10 cellular contexts compared by ENCODE assay signal in genomic region chr7:57412618-57413017, GRCh38. TPM values are rescaled to one million over a fixed set of nuclear protein-coding genes. Genes with fewer than 3 reads are reported as not detected.
"Had no signal": no experiment of that assay in that cellular context is flagged by ENCODE, and none has a peak within 500 bp of the region (broad histone marks: within the 10 kb centered on the region; RNA-seq: fewer than 3 reads in every experiment).

No MANE protein-coding gene starts in this region.

- H3K9me3 ChIP-seq: HAP-1 had no signal

- H3K4me3 Mint-ChIP-seq: GM23338, HFFc6, IgD-negative memory B cell had no signal

- H3K36me3 Mint-ChIP-seq: IgD-negative memory B cell had no signal

- H3K27ac Mint-ChIP-seq: GM23338, HFFc6, IgD-negative memory B cell had no signal

- H3K27me3 Mint-ChIP-seq: IgD-negative memory B cell had no signal

- FAIRE-seq: H1, HepG2 had no signal

- H3K36me3 ChIP-seq: HAP-1 had no signal

- H3K4me1 ChIP-seq: HAP-1 had no signal

- H3K4me1 Mint-ChIP-seq: GM23338, IgD-negative memory B cell had no signal

- H3K4me3 ChIP-seq: GM23338, HAP-1 had no signal

- DNase-seq: H7, HFFc6 had no signal

- H3K27ac ChIP-seq: HL-60 had no signal

- ATAC-seq: GM23338, HCT116, HepG2 had no signal

RNA-seq across cellular contexts. Expression of gene ZNF716, which starts 37.4 kb away (rescaled TPM):
- total RNA-seq: GM23338, H1, H7, HepG2, HFFc6, HT1080 had no signal
- polyA plus RNA-seq: GM23338, H1, HepG2, IgD-negative memory B cell had no signal
